Comparison of ENCODE assay signal across 25 cellular contexts in genomic region chr2:140869107-140869506, GRCh38.
A peak's percentile ranks its signal among the peaks of the same experiment; 100 is the strongest.
DNase-seq lines count a peak whose midpoint lies in the region; ATAC-seq, FAIRE-seq and TF ChIP-seq lines count a peak whose summit lies in the region.
"Had no signal": no experiment of that assay in that cellular context is flagged by ENCODE, and none has a peak within 500 bp of the region (broad histone marks: within the 10 kb centered on the region; RNA-seq: fewer than 3 reads in every experiment).

No MANE protein-coding gene starts in this region.

- intact Hi-C loops in HepG2 (cut with micrococcal nuclease; ENCODE audit: unreplicated experiment) (no loop called here), Caco-2 (cut with micrococcal nuclease; ENCODE audit: unreplicated experiment) (no loop called here)

- H3K4me1 Mint-ChIP-seq in Caco-2 (ENCODE audit: low read depth, unreplicated experiment), result no peaks in the 10 kb centered on the region
- H3K4me1 Mint-ChIP-seq: B cell had no signal

- no peak overlapping the region for H3K4me3 Mint-ChIP-seq in Caco-2 (ENCODE audit: unreplicated experiment)
- H3K4me3 Mint-ChIP-seq: B cell; CD4-positive, alpha-beta T cell; CD8-positive, alpha-beta T cell had no signal

- no peaks in the 10 kb centered on the region for H3K36me3 Mint-ChIP-seq in Caco-2 (ENCODE audit: insufficient read depth, unreplicated experiment)
- H3K36me3 Mint-ChIP-seq: CD8-positive, alpha-beta T cell had no signal

- in situ Hi-C loops in HepG2 (cut with HindIII; ENCODE audit: extremely low pct_ligation_motif_present, low pct_unique_long_range_greater_than_20kb), result loop anchor here (25.0 kb wide), 1 partner anchor 1082 kb away; no protein-coding TSS in a partner anchor

- H3K27ac Mint-ChIP-seq in Caco-2 (ENCODE audit: unreplicated experiment), result no peak overlapping the region
- H3K27ac Mint-ChIP-seq: B cell; CD4-positive, alpha-beta T cell; CD8-positive, alpha-beta T cell had no signal

- no peak for FAIRE-seq in HepG2 (lab: Jason Lieb, UNC)
- FAIRE-seq: A549, GM12878, GM12892, GM18507 had no signal

- TF ChIP-seq RAD21 in liver (IDR thresholded peaks at IDR 0.05) (no peak), HepG2 (CRISPR knock-in tag; IDR thresholded peaks at IDR 0.05) (no peak)

- POLR2A ChIA-PET in HepG2 (lab: Yijun Ruan, JAX) (no interaction called here), Caco-2 (lab: Charles Lee) (no interaction called here)

- H3K9ac ChIP-seq in liver (ENCODE audit: low read depth in 1 of 2, low read length in 2 of 2) (no peak overlapping the region), HepG2 (ENCODE audit: insufficient read depth, low read depth, low read length) (no peak overlapping the region)
- H3K9ac ChIP-seq: BLaER1 treated with 17β-estradiol and CSF1 and Interleukin-3, amounts not matched to agents 10 nM and 100 nM had no signal

- ATAC-seq in HepG2 (no peak), left lobe of liver (peak; percentile 98)
- ATAC-seq: A549; CD8-positive, alpha-beta T cell; GM12878 had no signal

- TF ChIP-seq EP300 in HepG2 (IDR thresholded peaks at IDR 0.05; ENCODE audit: low read depth in 2 of 2, low read length in 2 of 2) (no peak), HepG2 (CRISPR knock-in tag; IDR thresholded peaks at IDR 0.05; ENCODE audit: borderline replicate concordance) (no peak)

- H4K20me1 ChIP-seq in HepG2 (ENCODE audit: insufficient read depth, low read length), result no peaks in the 10 kb centered on the region
- H4K20me1 ChIP-seq: BLaER1 treated with 17β-estradiol and CSF1 and Interleukin-3, amounts not matched to agents 10 nM and 100 nM had no signal

- H3K27me3 ChIP-seq in liver (ENCODE audit: control insufficient read depth in 4 of 4, insufficient read depth in 4 of 4, low read length in 3 of 4) (no peaks in the 10 kb centered on the region), HepG2 (ENCODE audit: control insufficient read depth in 1 of 2, insufficient read depth in 2 of 2, low read length in 2 of 2) (no peaks in the 10 kb centered on the region), Caco-2 (replicated peaks; ENCODE audit: control insufficient read depth, insufficient read depth, low read length) (no peaks in the 10 kb centered on the region)
- H3K27me3 ChIP-seq: BLaER1 treated with 17β-estradiol and CSF1 and Interleukin-3, amounts not matched to agents 10 nM and 100 nM had no signal

- peaks cover 7 to 33% (median 25%) of the 10 kb centered on the region in 4 donors for H3K4me1 ChIP-seq in liver (ENCODE audit: control insufficient read depth in 4 of 4, insufficient read depth in 4 of 4, low read length in 3 of 4)
- no peaks in the 10 kb centered on the region for H3K4me1 ChIP-seq in HepG2 (ENCODE audit: insufficient read depth, low read length)
- no peaks in the 10 kb centered on the region for H3K4me1 ChIP-seq in Caco-2
- H3K4me1 ChIP-seq: A549 had no signal

- CTCF ChIA-PET in HepG2 (lab: Yijun Ruan, JAX; ENCODE audit: low intra/inter-chr PET ratio, low total read pairs) (no interaction called here), Caco-2 (lab: Charles Lee) (no interaction called here)

- H3K36me3 ChIP-seq in liver (ENCODE audit: control insufficient read depth in 4 of 4, insufficient read depth in 3 of 4, low read depth in 1 of 4, low read length in 3 of 4) (no peaks in the 10 kb centered on the region), HepG2 (replicated peaks in 1 of 2; ENCODE audit: control insufficient read depth in 1 of 2, insufficient read depth in 2 of 2, low read length in 2 of 2) (no peaks in the 10 kb centered on the region), Caco-2 (ENCODE audit: control insufficient read depth, insufficient read depth, low read length) (no peaks in the 10 kb centered on the region)
- H3K36me3 ChIP-seq: BLaER1 treated with 17β-estradiol and CSF1 and Interleukin-3, amounts not matched to agents 10 nM and 100 nM had no signal

- peaks cover 24% of the 10 kb centered on the region for H3K9me3 Mint-ChIP-seq in Caco-2 (ENCODE audit: unreplicated experiment)

- no peak overlapping the region for H3K4me3 ChIP-seq in liver (ENCODE audit: low read depth in 1 of 3, low read length in 3 of 3)
- H3K4me3 ChIP-seq in HepG2 (replicated peaks in 1 of 3; ENCODE audit: insufficient read depth in 1 of 3, low read depth in 2 of 3, low read length in 3 of 3), result no peak overlapping the region
- no peak overlapping the region for H3K4me3 ChIP-seq in Caco-2 (ENCODE audit: low read depth, low read length)
- H3K4me3 ChIP-seq: A549; BLaER1 treated with 17β-estradiol and CSF1 and Interleukin-3, amounts not matched to agents 10 nM and 100 nM; GM12878 had no signal

- BruUV-seq in HepG2 (replicated peaks; lab: Mats Ljungman, UMichigan) (no TSS peak), Caco-2 (replicated peaks; lab: Mats Ljungman, UMichigan) (no TSS peak)

- H3K4me2 ChIP-seq in HepG2 (ENCODE audit: low read depth, low read length), result no peak overlapping the region
- H3K4me2 ChIP-seq: A549; BLaER1 treated with 17β-estradiol and CSF1 and Interleukin-3, amounts not matched to agents 10 nM and 100 nM had no signal

- 34% methylated on average over 3 of the region's 3 CpGs for WGBS in liver
- 61% methylated on average over 3 of the region's 3 CpGs for WGBS in HepG2 (ENCODE audit: low lambda C conversion rate)

- H3K27ac ChIP-seq in liver (ENCODE audit: low read depth in 1 of 2, low read length in 2 of 2), result no peak overlapping the region
- H3K27ac ChIP-seq in HepG2 (ENCODE audit: extremely low read length, insufficient read depth, low read length), result no peak overlapping the region
- H3K27ac ChIP-seq: 22Rv1; A549; BLaER1 treated with 17β-estradiol and CSF1 and Interleukin-3, amounts not matched to agents 10 nM and 100 nM; C4-2B had no signal

- TF ChIP-seq POLR2A in HepG2 (IDR thresholded peaks at IDR 0.05; ENCODE audit: insufficient read depth in 1 of 2, low read depth in 2 of 2, low read length in 2 of 2), result no peak

- H3K79me2 ChIP-seq in HepG2 (ENCODE audit: insufficient read depth, low read length), result no peaks in the 10 kb centered on the region

- TF ChIP-seq CTCF in liver (IDR thresholded peaks at IDR 0.05; ENCODE audit: low read depth, low read length, missing input control) (no peak), HepG2 (CRISPR knock-in tag; IDR thresholded peaks at IDR 0.05) (no peak), Caco-2 (IDR thresholded peaks at IDR 0.05; ENCODE audit: insufficient read depth in 1 of 2, low read depth in 1 of 2, low read length in 1 of 2, severe bottlenecking in 1 of 2, unreplicated experiment in 1 of 2) (no peak)

- no peak for DNase-seq in HepG2 (ENCODE audit: low spot score)
- DNase-seq in NCI-H446 treated with DMSO at 0.1 percent for 48 hours (lab: John Stamatoyannopoulos, UW), result peak; percentile 28
- DNase-seq in left lobe of liver (ENCODE audit: low spot score), result no peak
- no peak for DNase-seq in HPDE6-E6E7 (ENCODE audit: extremely low spot score)
- no peak for DNase-seq in Caco-2
- no peak for DNase-seq in NCI-H526 (lab: John Stamatoyannopoulos, UW)
- DNase-seq: AML-193; CD4-positive, alpha-beta T cell; CD8-positive, alpha-beta T cell; DMS 273 treated with DMSO at 0.1 percent for 48 hours; DMS153; DMS53; DMS79; DND-41; EL; GDM1 had no signal

- no peaks in the 10 kb centered on the region for H3K27me3 Mint-ChIP-seq in Caco-2 (ENCODE audit: insufficient read depth, unreplicated experiment)
- H3K27me3 Mint-ChIP-seq: B cell; CD4-positive, alpha-beta T cell had no signal

- H3K9me3 ChIP-seq in liver (ENCODE audit: control insufficient read depth in 4 of 4, low read length in 3 of 4) (no peaks in the 10 kb centered on the region), HepG2 (ENCODE audit: low read length) (peaks cover 12% of the 10 kb centered on the region), Caco-2 (peaks cover 7% of the 10 kb centered on the region)

- no peak overlapping the region for H2AFZ ChIP-seq in HepG2 (ENCODE audit: low read length)

TF ChIP-seq in liver, 16 proteins besides CTCF, POLR2A, EP300 and RAD21 (continues in another document):
- TF ChIP-seq MAX (IDR thresholded peaks at IDR 0.05) (peak; percentile 12), HNF4A (conservative IDR thresholded peaks at IDR 0.05) (peak; percentile 58 to 63), JUND (IDR thresholded peaks at IDR 0.05) (peak in 1 of 2 donors; percentile 32), RXRA (IDR thresholded peaks at IDR 0.05) (peak; percentile 81 to 93), TAF1 (conservative IDR thresholded peaks at IDR 0.05) (no peak)

TF ChIP-seq in HepG2, 621 proteins besides CTCF, POLR2A, EP300 and RAD21 (continues in another document):
- no peak for TF ChIP-seq ZKSCAN5 (CRISPR knock-in tag; IDR thresholded peaks at IDR 0.05)
- no peak for TF ChIP-seq ARNT2 (CRISPR knock-in tag; IDR thresholded peaks at IDR 0.05; ENCODE audit: low read depth)
- TF ChIP-seq ZNF883 (CRISPR knock-in tag; IDR thresholded peaks at IDR 0.05; ENCODE audit: not compliant biosample characterization), result no peak
- no peak for TF ChIP-seq STAT6 (CRISPR knock-in tag; IDR thresholded peaks at IDR 0.05; ENCODE audit: borderline replicate concordance)
- no peak for TF ChIP-seq ZNF746 (CRISPR knock-in tag; IDR thresholded peaks at IDR 0.05)
